ENCODE assay signal across 8 cellular contexts in the genomic region with DNA sequence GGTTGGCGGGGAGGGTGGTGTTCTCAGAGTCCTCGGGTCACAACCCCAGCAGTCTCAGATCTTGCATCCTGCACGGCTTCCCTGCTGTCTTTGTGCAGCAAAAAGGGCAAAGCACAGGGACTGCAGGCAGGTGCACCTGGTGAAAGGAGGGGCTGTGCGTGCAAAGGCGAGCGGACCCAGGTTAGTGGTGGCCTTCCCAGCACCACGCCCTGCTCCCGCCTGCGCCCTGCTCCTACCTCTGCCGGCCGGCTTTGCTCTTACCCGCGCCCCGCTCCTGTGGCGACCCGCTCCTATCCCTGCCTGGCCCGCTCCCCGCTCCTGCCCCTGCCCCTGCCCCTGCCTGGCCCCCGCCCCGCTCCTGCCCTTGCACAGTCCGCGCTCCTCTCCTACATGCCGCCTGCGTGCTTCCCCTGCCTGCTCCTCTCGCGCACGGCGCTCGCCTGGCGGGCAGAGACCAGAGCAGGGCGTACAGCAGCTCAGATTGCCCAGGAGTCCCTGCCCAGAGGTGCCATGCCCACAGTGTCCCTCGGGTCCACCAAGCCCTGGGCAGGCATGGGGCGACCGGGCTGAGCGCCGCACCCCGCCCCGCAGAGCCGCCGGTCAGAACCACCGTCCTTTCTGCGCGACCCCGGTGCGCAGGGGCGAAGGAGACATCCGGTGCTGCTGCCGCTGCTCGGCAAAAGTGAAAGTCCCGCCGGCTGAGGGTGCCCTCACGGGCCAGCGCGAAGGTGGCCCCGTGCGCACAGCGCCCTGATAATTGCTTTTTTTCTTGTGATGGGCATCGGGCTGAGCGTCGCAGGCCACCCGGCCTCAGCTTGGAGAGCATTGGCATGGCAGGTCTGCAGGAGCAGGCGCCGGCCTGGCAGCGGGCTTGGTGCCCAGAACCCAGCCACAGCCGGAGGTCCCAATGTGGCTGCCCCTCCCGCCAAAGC. TPM values are rescaled to one million over a fixed set of nuclear protein-coding genes. Genes with fewer than 3 reads are reported as not detected.
DNase-seq lines count a peak whose midpoint lies in the region; ATAC-seq and TF ChIP-seq lines count a peak whose summit lies in the region.
"Not testable (repeated sequence)": the region's sequence is repeated elsewhere in the genome, so short reads cannot be mapped to it uniquely, and the experiment has no call there.

No MANE protein-coding gene starts in this region.

- TF ChIP-seq CTCF in HFF-Myc (IDR thresholded peaks at IDR 0.05; ENCODE audit: low read depth, low read length, missing control alignments); mammary epithelial cell (conservative IDR thresholded peaks at IDR 0.05 in 1 of 2, IDR thresholded peaks at IDR 0.05 in 1 of 2; ENCODE audit: extremely low read depth in 1 of 2, insufficient read depth in 1 of 2, low read depth in 1 of 2, low read length in 2 of 2); transverse colon (IDR thresholded peaks at IDR 0.05): not testable (repeated sequence)

- not testable (repeated sequence) for H3K4me1 ChIP-seq in mammary epithelial cell (ENCODE audit: insufficient read depth, low read length); right cardiac atrium (ENCODE audit: control insufficient read depth, insufficient read depth, low read length); transverse colon

- intact Hi-C loops in mammary epithelial cell (cut with micrococcal nuclease); right cardiac atrium (cut with DNase I); transverse colon (cut with DNase I; ENCODE audit: low total_unique reads): not testable (repeated sequence)

- not testable (repeated sequence) for H3K9me3 Mint-ChIP-seq in activated CD8-positive, alpha-beta T cell treated with anti-CD3 and anti-CD28 coated beads, Interleukin-2, amount 10 ng/mL, durations not matched to agents 7 days and 5 days (ENCODE audit: insufficient read depth)

- H3K9me3 ChIP-seq in mammary epithelial cell (replicated peaks; ENCODE audit: insufficient read depth, low read length); right cardiac atrium (ENCODE audit: control insufficient read depth, low read length); transverse colon: not testable (repeated sequence)

- 5% methylated on average over 13 of the region's 66 CpGs for WGBS in mammary epithelial cell (ENCODE audit: low coverage, missing lambda C conversion rate)
- 5% methylated on average over 38 of the region's 66 CpGs for WGBS in right cardiac atrium
- WGBS in transverse colon (ENCODE audit: low coverage in 1 of 2), 2 donors: 14% methylated on average over 12 of the region's 66 CpGs; no CpG with 5 or more reads in 1 of the 2 donors

- ATAC-seq in activated CD8-positive, alpha-beta T cell treated with anti-CD3 and anti-CD28 coated beads, Interleukin-2, amount 10 ng/mL, durations not matched to agents 7 days and 5 days: peak; percentile 86
- not testable (repeated sequence) for ATAC-seq in right cardiac atrium

- BruUV-seq in mammary epithelial cell (replicated peaks; lab: Mats Ljungman, UMichigan): not testable (repeated sequence)

- DNase-seq in GM03348 (ENCODE audit: low spot score) (peak; percentile 30), NCI-H748 (lab: John Stamatoyannopoulos, UW; ENCODE audit: unreplicated experiment) (peak; percentile 67), mammary epithelial cell (peak; percentile 14), retina (peak; percentile 40)
- DNase-seq in HFF-Myc (ENCODE audit: extremely low read depth, low read depth); right cardiac atrium; transverse colon: not testable (repeated sequence)
- DNase-seq in activated CD8-positive, alpha-beta T cell treated with anti-CD3 and anti-CD28 coated beads, Interleukin-2, amount 10 ng/mL, durations not matched to agents 7 days and 5 days: peak; percentile 75

- H3K79me2 ChIP-seq in mammary epithelial cell (ENCODE audit: insufficient read depth, low read length): not testable (repeated sequence)

- peak overlapping the region; percentile 90 for H3K4me2 ChIP-seq in mammary epithelial cell (ENCODE audit: insufficient read depth, low read depth, low read length)

- not testable (repeated sequence) for H3K27me3 Mint-ChIP-seq in activated CD8-positive, alpha-beta T cell treated with anti-CD3 and anti-CD28 coated beads, Interleukin-2, amount 10 ng/mL, durations not matched to agents 7 days and 5 days (ENCODE audit: low read depth)

- not testable (repeated sequence) for H3K36me3 ChIP-seq in mammary epithelial cell (ENCODE audit: insufficient read depth, low read length); transverse colon

- dilution Hi-C loops in mammary epithelial cell (cut with HindIII; ENCODE audit: low sequenced_read_pairs): not testable (repeated sequence)

- H3K27ac ChIP-seq in mammary epithelial cell (ENCODE audit: insufficient read depth, low read depth, low read length); right cardiac atrium (ENCODE audit: low read length); transverse colon: not testable (repeated sequence)

- not testable (repeated sequence) for H4K20me1 ChIP-seq in mammary epithelial cell (ENCODE audit: insufficient read depth, low read length)

- not testable (repeated sequence) for H3K36me3 Mint-ChIP-seq in activated CD8-positive, alpha-beta T cell treated with anti-CD3 and anti-CD28 coated beads, Interleukin-2, amount 10 ng/mL, durations not matched to agents 7 days and 5 days (ENCODE audit: low read depth)

- POLR2A ChIA-PET in activated CD8-positive, alpha-beta T cell treated with anti-CD3 and anti-CD28 coated beads, Interleukin-2, amount 10 ng/mL, durations not matched to agents 7 days and 5 days (lab: Charles Lee): not testable (repeated sequence)

- TF ChIP-seq POLR2A in transverse colon (IDR thresholded peaks at IDR 0.05): not testable (repeated sequence)

- H3K27me3 ChIP-seq in mammary epithelial cell (ENCODE audit: insufficient read depth, low read length); right cardiac atrium (ENCODE audit: control insufficient read depth, insufficient read depth); transverse colon: not testable (repeated sequence)

- H3K4me3 Mint-ChIP-seq in activated CD8-positive, alpha-beta T cell treated with anti-CD3 and anti-CD28 coated beads, Interleukin-2, amount 10 ng/mL, durations not matched to agents 7 days and 5 days: peak overlapping the region; percentile 78

- peaks cover 15% of the 10 kb centered on the region for H3K4me1 Mint-ChIP-seq in activated CD8-positive, alpha-beta T cell treated with anti-CD3 and anti-CD28 coated beads, Interleukin-2, amount 10 ng/mL, durations not matched to agents 7 days and 5 days (ENCODE audit: low read depth)

- not testable (repeated sequence) for TF ChIP-seq EP300 in transverse colon (IDR thresholded peaks at IDR 0.05; ENCODE audit: low read depth)

- H3K4me3 ChIP-seq in HFF-Myc (replicated peaks; ENCODE audit: low read depth, low read length) (peak overlapping the region; percentile 41), mammary epithelial cell (replicated peaks in 1 of 3; ENCODE audit: insufficient read depth in 1 of 3, low read depth in 2 of 3, low read length in 3 of 3) (peak overlapping the region in 2 of 3 experiments; percentile 42 to 45), right cardiac atrium (ENCODE audit: low read length) (peak overlapping the region; percentile 28), transverse colon (peak overlapping the region in 3 of 4 donors; percentile 28 to 53 (median 29))

- peak overlapping the region; percentile 85 for H3K27ac Mint-ChIP-seq in activated CD8-positive, alpha-beta T cell treated with anti-CD3 and anti-CD28 coated beads, Interleukin-2, amount 10 ng/mL, durations not matched to agents 7 days and 5 days

- in situ Hi-C loops in mammary epithelial cell (cut with MboI; ENCODE audit: low sequenced_read_pairs in 2 of 2); transverse colon (cut with MboI; ENCODE audit: low pct_ligation_motif_present in 1 of 4, low pct_unique_long_range_greater_than_20kb in 1 of 4, low sequenced_read_pairs in 3 of 4): not testable (repeated sequence)

- H2AFZ ChIP-seq in mammary epithelial cell (ENCODE audit: low read depth, low read length): peak overlapping the region; percentile 69

- CTCF ChIA-PET in activated CD8-positive, alpha-beta T cell treated with anti-CD3 and anti-CD28 coated beads, Interleukin-2, amount 10 ng/mL, durations not matched to agents 7 days and 5 days (lab: Charles Lee); mammary epithelial cell (lab: Charles Lee; ENCODE audit: low non-redundant PET): not testable (repeated sequence)

- H3K9ac ChIP-seq in mammary epithelial cell (ENCODE audit: insufficient read depth, low read length): not testable (repeated sequence)

RNA-seq across cellular contexts. Expression of a gene that starts 52.0 kb away (rescaled TPM):
- not detected for total RNA-seq in activated CD8-positive, alpha-beta T cell treated with anti-CD3 and anti-CD28 coated beads, Interleukin-2, amount 10 ng/mL, durations not matched to agents 7 days and 5 days
- total RNA-seq in mammary epithelial cell (not detected), right cardiac atrium (not detected), transverse colon (not detected)
- polyA plus RNA-seq in mammary epithelial cell (not detected), right cardiac atrium (not detected)
- not detected for polyA minus RNA-seq in mammary epithelial cell
